In the genomic region with DNA sequence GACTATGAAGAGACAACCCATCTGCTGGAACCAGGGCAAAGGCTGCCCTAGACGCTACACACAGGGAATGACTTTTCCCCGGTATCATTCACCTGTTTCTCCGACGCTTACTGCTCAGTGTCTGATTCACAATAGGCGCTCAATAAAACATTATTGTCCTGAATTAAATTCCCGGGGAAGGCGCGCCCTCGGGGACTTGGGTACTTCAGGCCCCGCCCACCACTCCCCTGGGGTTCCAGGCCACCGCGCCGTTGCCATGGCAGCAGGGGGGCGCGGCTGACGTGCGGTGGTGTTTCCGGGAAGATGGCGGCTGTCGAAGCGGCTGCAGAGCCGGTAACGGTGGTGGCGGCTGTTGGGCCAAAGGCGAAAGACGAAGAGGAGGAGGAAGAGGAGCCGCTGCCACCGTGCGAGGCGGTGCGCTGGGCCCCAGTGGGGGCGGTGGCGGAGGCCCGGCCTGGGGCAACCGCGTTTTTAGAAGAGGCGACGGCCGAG, we compare ENCODE assay signal across 1 cellular context.
TF ChIP-seq lines count a peak whose summit lies in the region.

TSS of gene RUNDC1 (plus strand) at position 292 of the 492 bp plus-strand sequence. CDS start at position 304, 12 bp downstream.

TF ChIP-seq in K562, 482 proteins besides CTCF, POLR2A, EP300 and RAD21 (continued from another document and continues in another):
- TF ChIP-seq, protein P1, sequence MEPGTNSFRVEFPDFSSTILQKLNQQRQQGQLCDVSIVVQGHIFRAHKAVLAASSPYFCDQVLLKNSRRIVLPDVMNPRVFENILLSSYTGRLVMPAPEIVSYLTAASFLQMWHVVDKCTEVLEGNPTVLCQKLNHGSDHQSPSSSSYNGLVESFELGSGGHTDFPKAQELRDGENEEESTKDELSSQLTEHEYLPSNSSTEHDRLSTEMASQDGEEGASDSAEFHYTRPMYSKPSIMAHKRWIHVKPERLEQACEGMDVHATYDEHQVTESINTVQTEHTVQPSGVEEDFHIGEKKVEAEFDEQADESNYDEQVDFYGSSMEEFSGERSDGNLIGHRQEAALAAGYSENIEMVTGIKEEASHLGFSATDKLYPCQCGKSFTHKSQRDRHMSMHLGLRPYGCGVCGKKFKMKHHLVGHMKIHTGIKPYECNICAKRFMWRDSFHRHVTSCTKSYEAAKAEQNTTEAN (CRISPR knock-in tag; IDR thresholded peaks at IDR 0.05): no peak
- TF ChIP-seq ILK (tag; IDR thresholded peaks at IDR 0.05; ENCODE audit: borderline replicate concordance, low read depth) (no peak), PHF21A (IDR thresholded peaks at IDR 0.05; ENCODE audit: borderline replicate concordance, low read depth) (no peak), HNRNPLL (IDR thresholded peaks at IDR 0.05; ENCODE audit: low read depth, low read length, poor library complexity, severe bottlenecking) (no peak), THRAP3 (IDR thresholded peaks at IDR 0.05; ENCODE audit: borderline replicate concordance) (no peak), ZNF133 (CRISPR knock-in tag; IDR thresholded peaks at IDR 0.05) (no peak), SRSF3 (IDR thresholded peaks at IDR 0.05; ENCODE audit: insufficient read depth, low read length) (no peak), MAFK (IDR thresholded peaks at IDR 0.05; ENCODE audit: low read length) (no peak), CHD1 (IDR thresholded peaks at IDR 0.05; ENCODE audit: low read length) (peak; percentile 54), EP400 (IDR thresholded peaks at IDR 0.05) (peak; percentile 12), ZNF668 (CRISPR knock-in tag; IDR thresholded peaks at IDR 0.05) (no peak), ARID1B (IDR thresholded peaks at IDR 0.05) (no peak), NR3C1 (CRISPR knock-in tag; IDR thresholded peaks at IDR 0.05) (no peak), RNF2 (IDR thresholded peaks at IDR 0.05) (0 out of 2 replicates have a peak, but pooled peaks have one; percentile 12), ZNF280B (CRISPR knock-in tag; IDR thresholded peaks at IDR 0.05) (no peak), MAFF (IDR thresholded peaks at IDR 0.05; ENCODE audit: low read length) (no peak), RBBP5 (IDR thresholded peaks at IDR 0.05; ENCODE audit: borderline replicate concordance, insufficient read depth, low read length, poor library complexity, severe bottlenecking) (no peak), NONO (IDR thresholded peaks at IDR 0.05; ENCODE audit: low read depth in 2 of 2, low read length in 1 of 2) (no peak; a peak in 1 of 4 replicates), ZNF212 (CRISPR knock-in tag; IDR thresholded peaks at IDR 0.05) (no peak), GABPA (tag; conservative IDR thresholded peaks at IDR 0.05; ENCODE audit: low read depth) (peak; percentile 80), ZNF121 (CRISPR knock-in tag; conservative IDR thresholded peaks at IDR 0.05) (no peak), MCM7 (IDR thresholded peaks at IDR 0.05) (no peak), ELF1 (tag; IDR thresholded peaks at IDR 0.05) (peak; percentile 93), PRPF4 (IDR thresholded peaks at IDR 0.05; ENCODE audit: insufficient read depth, low read depth, low read length, poor library complexity, severe bottlenecking) (no peak), ZNF174 (CRISPR knock-in tag; IDR thresholded peaks at IDR 0.05) (no peak), ZNF766 (CRISPR knock-in tag; conservative IDR thresholded peaks at IDR 0.05) (peak; percentile 75), ZFX (CRISPR knock-in tag; IDR thresholded peaks at IDR 0.05) (no peak; the same call in none of the 2 replicates), BACH1 (tag; IDR thresholded peaks at IDR 0.05) (no peak), ZC3H11A (IDR thresholded peaks at IDR 0.05; ENCODE audit: low read depth, low read length) (no peak), PRDM10 (IDR thresholded peaks at IDR 0.05; ENCODE audit: partially characterized antibody) (no peak), FOXJ3 (CRISPR knock-in tag; IDR thresholded peaks at IDR 0.05) (no peak), HCFC1 (IDR thresholded peaks at IDR 0.05; ENCODE audit: low read depth, low read length) (peak; percentile 38; the same call in 1 of the 2 replicates), JUND (IDR thresholded peaks at IDR 0.05; ENCODE audit: borderline replicate concordance, low read depth, low read length) (no peak), JUND (tag; IDR thresholded peaks at IDR 0.05; ENCODE audit: borderline replicate concordance, low read depth, low read length) (no peak; the same call in 2 of the 3 replicates), PRMT5 (CRISPR knock-in tag; IDR thresholded peaks at IDR 0.05) (no peak), TAF1 (IDR thresholded peaks at IDR 0.05; ENCODE audit: control insufficient read depth, extremely low read depth, insufficient read depth, low read length, severe bottlenecking) (peak; percentile 38), ZNF551 (CRISPR knock-in tag; IDR thresholded peaks at IDR 0.05) (no peak), FOXM1 (IDR thresholded peaks at IDR 0.05; ENCODE audit: low read depth) (no peak), FOXM1 (CRISPR knock-in tag; IDR thresholded peaks at IDR 0.05; ENCODE audit: low read depth) (no peak), SMARCA5 (IDR thresholded peaks at IDR 0.05) (no peak), NCOA6 (IDR thresholded peaks at IDR 0.05) (no peak), DPF2 (IDR thresholded peaks at IDR 0.05) (no peak; the same call in none of the 2 replicates), ZNF354B (CRISPR knock-in tag; IDR thresholded peaks at IDR 0.05) (no peak), ZNF830 (CRISPR knock-in tag; IDR thresholded peaks at IDR 0.05) (no peak)
- TF ChIP-seq, protein P2, sequence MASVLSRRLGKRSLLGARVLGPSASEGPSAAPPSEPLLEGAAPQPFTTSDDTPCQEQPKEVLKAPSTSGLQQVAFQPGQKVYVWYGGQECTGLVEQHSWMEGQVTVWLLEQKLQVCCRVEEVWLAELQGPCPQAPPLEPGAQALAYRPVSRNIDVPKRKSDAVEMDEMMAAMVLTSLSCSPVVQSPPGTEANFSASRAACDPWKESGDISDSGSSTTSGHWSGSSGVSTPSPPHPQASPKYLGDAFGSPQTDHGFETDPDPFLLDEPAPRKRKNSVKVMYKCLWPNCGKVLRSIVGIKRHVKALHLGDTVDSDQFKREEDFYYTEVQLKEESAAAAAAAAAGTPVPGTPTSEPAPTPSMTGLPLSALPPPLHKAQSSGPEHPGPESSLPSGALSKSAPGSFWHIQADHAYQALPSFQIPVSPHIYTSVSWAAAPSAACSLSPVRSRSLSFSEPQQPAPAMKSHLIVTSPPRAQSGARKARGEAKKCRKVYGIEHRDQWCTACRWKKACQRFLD (CRISPR knock-in tag; IDR thresholded peaks at IDR 0.05): 0 out of 2 replicates have a peak, but pooled peaks have one; percentile 1
- TF ChIP-seq, protein P3, sequence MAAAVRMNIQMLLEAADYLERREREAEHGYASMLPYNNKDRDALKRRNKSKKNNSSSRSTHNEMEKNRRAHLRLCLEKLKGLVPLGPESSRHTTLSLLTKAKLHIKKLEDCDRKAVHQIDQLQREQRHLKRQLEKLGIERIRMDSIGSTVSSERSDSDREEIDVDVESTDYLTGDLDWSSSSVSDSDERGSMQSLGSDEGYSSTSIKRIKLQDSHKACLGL (CRISPR knock-in tag; IDR thresholded peaks at IDR 0.05; ENCODE audit: borderline replicate concordance, poor library complexity, severe bottlenecking): no peak
- TF ChIP-seq, protein P4, sequence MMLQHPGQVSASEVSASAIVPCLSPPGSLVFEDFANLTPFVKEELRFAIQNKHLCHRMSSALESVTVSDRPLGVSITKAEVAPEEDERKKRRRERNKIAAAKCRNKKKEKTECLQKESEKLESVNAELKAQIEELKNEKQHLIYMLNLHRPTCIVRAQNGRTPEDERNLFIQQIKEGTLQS (IDR thresholded peaks at IDR 0.05): no peak
- TF ChIP-seq, protein P4 (CRISPR knock-in tag; conservative IDR thresholded peaks at IDR 0.05): no peak
- TF ChIP-seq, protein P5, sequence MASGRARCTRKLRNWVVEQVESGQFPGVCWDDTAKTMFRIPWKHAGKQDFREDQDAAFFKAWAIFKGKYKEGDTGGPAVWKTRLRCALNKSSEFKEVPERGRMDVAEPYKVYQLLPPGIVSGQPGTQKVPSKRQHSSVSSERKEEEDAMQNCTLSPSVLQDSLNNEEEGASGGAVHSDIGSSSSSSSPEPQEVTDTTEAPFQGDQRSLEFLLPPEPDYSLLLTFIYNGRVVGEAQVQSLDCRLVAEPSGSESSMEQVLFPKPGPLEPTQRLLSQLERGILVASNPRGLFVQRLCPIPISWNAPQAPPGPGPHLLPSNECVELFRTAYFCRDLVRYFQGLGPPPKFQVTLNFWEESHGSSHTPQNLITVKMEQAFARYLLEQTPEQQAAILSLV (tag; IDR thresholded peaks at IDR 0.05): no peak
- TF ChIP-seq, protein P6, sequence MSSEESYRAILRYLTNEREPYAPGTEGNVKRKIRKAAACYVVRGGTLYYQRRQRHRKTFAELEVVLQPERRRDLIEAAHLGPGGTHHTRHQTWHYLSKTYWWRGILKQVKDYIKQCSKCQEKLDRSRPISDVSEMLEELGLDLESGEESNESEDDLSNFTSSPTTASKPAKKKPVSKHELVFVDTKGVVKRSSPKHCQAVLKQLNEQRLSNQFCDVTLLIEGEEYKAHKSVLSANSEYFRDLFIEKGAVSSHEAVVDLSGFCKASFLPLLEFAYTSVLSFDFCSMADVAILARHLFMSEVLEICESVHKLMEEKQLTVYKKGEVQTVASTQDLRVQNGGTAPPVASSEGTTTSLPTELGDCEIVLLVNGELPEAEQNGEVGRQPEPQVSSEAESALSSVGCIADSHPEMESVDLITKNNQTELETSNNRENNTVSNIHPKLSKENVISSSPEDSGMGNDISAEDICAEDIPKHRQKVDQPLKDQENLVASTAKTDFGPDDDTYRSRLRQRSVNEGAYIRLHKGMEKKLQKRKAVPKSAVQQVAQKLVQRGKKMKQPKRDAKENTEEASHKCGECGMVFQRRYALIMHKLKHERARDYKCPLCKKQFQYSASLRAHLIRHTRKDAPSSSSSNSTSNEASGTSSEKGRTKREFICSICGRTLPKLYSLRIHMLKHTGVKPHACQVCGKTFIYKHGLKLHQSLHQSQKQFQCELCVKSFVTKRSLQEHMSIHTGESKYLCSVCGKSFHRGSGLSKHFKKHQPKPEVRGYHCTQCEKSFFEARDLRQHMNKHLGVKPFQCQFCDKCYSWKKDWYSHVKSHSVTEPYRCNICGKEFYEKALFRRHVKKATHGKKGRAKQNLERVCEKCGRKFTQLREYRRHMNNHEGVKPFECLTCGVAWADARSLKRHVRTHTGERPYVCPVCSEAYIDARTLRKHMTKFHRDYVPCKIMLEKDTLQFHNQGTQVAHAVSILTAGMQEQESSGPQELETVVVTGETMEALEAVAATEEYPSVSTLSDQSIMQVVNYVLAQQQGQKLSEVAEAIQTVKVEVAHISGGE (CRISPR knock-in tag; IDR thresholded peaks at IDR 0.05): no peak
- TF ChIP-seq, protein P7, sequence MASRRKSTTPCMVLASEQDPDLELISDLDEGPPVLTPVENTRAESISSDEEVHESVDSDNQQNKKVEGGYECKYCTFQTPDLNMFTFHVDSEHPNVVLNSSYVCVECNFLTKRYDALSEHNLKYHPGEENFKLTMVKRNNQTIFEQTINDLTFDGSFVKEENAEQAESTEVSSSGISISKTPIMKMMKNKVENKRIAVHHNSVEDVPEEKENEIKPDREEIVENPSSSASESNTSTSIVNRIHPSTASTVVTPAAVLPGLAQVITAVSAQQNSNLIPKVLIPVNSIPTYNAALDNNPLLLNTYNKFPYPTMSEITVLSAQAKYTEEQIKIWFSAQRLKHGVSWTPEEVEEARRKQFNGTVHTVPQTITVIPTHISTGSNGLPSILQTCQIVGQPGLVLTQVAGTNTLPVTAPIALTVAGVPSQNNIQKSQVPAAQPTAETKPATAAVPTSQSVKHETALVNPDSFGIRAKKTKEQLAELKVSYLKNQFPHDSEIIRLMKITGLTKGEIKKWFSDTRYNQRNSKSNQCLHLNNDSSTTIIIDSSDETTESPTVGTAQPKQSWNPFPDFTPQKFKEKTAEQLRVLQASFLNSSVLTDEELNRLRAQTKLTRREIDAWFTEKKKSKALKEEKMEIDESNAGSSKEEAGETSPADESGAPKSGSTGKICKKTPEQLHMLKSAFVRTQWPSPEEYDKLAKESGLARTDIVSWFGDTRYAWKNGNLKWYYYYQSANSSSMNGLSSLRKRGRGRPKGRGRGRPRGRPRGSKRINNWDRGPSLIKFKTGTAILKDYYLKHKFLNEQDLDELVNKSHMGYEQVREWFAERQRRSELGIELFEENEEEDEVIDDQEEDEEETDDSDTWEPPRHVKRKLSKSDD (conservative IDR thresholded peaks at IDR 0.05; ENCODE audit: low read length): peak; percentile 81; the same call in 1 of the 2 replicates
